8 cellular contexts compared by ENCODE assay signal in the genomic region with DNA sequence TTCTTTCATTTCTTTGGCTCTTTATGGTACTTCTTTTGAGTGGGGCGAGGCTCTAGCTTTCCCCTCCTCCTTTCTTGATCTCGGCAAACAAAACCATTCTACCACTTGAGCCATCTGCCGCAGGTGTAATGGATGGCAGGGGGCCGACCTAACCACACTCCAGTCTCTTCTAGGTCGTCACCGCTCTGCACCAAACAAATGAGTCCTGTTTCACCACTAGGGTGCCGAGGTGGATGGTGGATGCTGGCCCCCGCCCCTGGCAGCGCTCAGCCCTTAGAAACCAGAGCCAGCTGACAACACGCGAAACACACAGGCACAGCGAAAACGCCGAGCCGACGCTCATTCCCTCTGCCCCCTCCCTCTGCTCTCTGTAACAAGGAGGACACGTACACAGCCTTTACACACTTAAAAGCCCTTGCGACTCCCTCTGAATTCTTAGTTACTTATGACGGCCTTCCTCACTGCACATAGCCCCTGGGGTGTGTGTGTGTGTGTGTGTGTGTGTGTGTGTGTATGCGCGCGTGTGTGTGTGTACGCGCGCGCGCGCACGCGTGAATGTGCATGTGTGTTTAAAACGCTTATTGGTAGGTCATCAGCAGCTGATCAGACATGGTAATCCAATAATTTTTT.
DNase-seq lines count a peak whose midpoint lies in the region; ATAC-seq, FAIRE-seq and TF ChIP-seq lines count a peak whose summit lies in the region.

No MANE protein-coding gene starts in this region.

- H3K23me2 ChIP-seq in H1 (ENCODE audit: low read depth, low read length), result peaks cover 13% of the 10 kb centered on the region

- H3K4me3 ChIP-seq in H1 (ENCODE audit: extremely low read depth in 1 of 4, insufficient read depth in 2 of 4, low read depth in 3 of 4, low read length in 4 of 4), result peak overlapping the region in 2 of 4 experiments; percentile 16 to 59; a peak in 5 of 8 replicates
- no peak overlapping the region for H3K4me3 ChIP-seq in aorta (ENCODE audit: low read length in 2 of 2)

- FAIRE-seq in H1 (lab: Jason Lieb, UNC), result peak; percentile 73

- H3K9me3 ChIP-seq in H1 (ENCODE audit: insufficient read depth in 2 of 2, low read depth in 1 of 2, low read length in 1 of 2) (no peaks in the 10 kb centered on the region), aorta (ENCODE audit: control insufficient read depth, low read length) (no peaks in the 10 kb centered on the region)

- no peak overlapping the region for H4K8ac ChIP-seq in H1 (ENCODE audit: extremely low read depth, insufficient read depth, low read length)

- no peak overlapping the region for H2AFZ ChIP-seq in H1 (ENCODE audit: low read length)

- 0 out of 2 replicates have a peak overlapping the region, but pooled peaks have one; percentile 10 for H2BK5ac ChIP-seq in H1 (ENCODE audit: low read depth, low read length)

- H3K14ac ChIP-seq in H1 (ENCODE audit: insufficient read length), result no peak overlapping the region

- H3K27me3 ChIP-seq in H1 (replicated peaks in 1 of 4; ENCODE audit: control insufficient read depth in 3 of 4, extremely low read depth in 1 of 4, insufficient read depth in 3 of 4, low read length in 3 of 4) (peaks cover 68 to 99% (median 88%) of the 10 kb centered on the region in 4 experiments), aorta (ENCODE audit: control insufficient read depth in 1 of 2, insufficient read depth in 2 of 2, low read length in 1 of 2) (peaks cover 0 to 3% of the 10 kb centered on the region in 2 donors)

- H4K91ac ChIP-seq in H1 (replicated peaks; ENCODE audit: insufficient read length, low read length), result no peak overlapping the region

- no peak overlapping the region for H2BK15ac ChIP-seq in H1 (ENCODE audit: low read length)

- no peak overlapping the region for H3K23ac ChIP-seq in H1 (ENCODE audit: insufficient read length)

- intact Hi-C loops in aorta (cut with DNase I), result loop anchor here (5.0 to 10.0 kb wide), 3 partner anchors 539 to 1269 kb away; partner anchors contain the start of gene CCNH (in 1 of the 2)

- H2AK5ac ChIP-seq in H1 (ENCODE audit: low read depth, low read length), result no peak overlapping the region

- no peak overlapping the region for H2BK120ac ChIP-seq in H1 (replicated peaks; ENCODE audit: low read depth, low read length)

- peak; percentile 15 to 46 (median 44); a peak in 3 of 4 replicates for TF ChIP-seq CTCF in H1 (IDR thresholded peaks at IDR 0.05; ENCODE audit: control extremely low read depth in 1 of 3, insufficient read depth in 1 of 3, low read depth in 1 of 3, low read length in 3 of 3)

- DNase-seq in NCI-H2227 (lab: John Stamatoyannopoulos, UW; ENCODE audit: unreplicated experiment) (peak; percentile 83), H1 (ENCODE audit: low read depth in 1 of 2, low spot score in 2 of 2) (peak in 1 of 2 experiments; percentile 66), aorta (peak; percentile 38 to 45), activated gamma-delta T cell treated with Interleukin-2 at 50 U/mL for 16 hours (no peak), 8988T (no peak), HK-2 (ENCODE audit: unreplicated experiment) (no peak)

- CTCF ChIA-PET in H1 (lab: Charles Lee; ENCODE audit: partially characterized antibody), result interaction anchor here (0.7 to 6.4 kb wide), 16 partner anchors 8 to 902 kb away, joined by 3 to 63 read pairs (median 6); no protein-coding TSS in a partner anchor

- H3K4ac ChIP-seq in H1 (replicated peaks; ENCODE audit: insufficient read length, low read depth, low read length), result no peak overlapping the region

- no peak for TF ChIP-seq EP300 in H1 (IDR thresholded peaks at IDR 0.05; ENCODE audit: borderline replicate concordance in 1 of 2, low read depth in 2 of 2, low read length in 2 of 2)

- H3K4me2 ChIP-seq in H1 (ENCODE audit: insufficient read depth in 1 of 2, low read depth in 2 of 2, low read length in 2 of 2), result peak overlapping the region; percentile 76 to 87

- no peak for TF ChIP-seq POLR2A in H1 (IDR thresholded peaks at IDR 0.05; ENCODE audit: control extremely low read depth in 1 of 2, low read depth in 2 of 2, low read length in 2 of 2)

- no peak overlapping the region for H3K18ac ChIP-seq in H1 (ENCODE audit: extremely low read depth, low read length)

- peaks cover 7 to 15% of the 10 kb centered on the region in 2 experiments for H4K20me1 ChIP-seq in H1 (replicated peaks in 1 of 2; ENCODE audit: control insufficient read depth in 1 of 2, insufficient read depth in 2 of 2, low read length in 2 of 2)

- H3K4me1 ChIP-seq in H1 (replicated peaks in 1 of 4; ENCODE audit: control insufficient read depth in 3 of 4, insufficient read depth in 4 of 4, low read length in 3 of 4) (peaks cover 7 to 24% (median 15%) of the 10 kb centered on the region in 4 experiments), aorta (ENCODE audit: control insufficient read depth in 1 of 2, insufficient read depth in 2 of 2, low read length in 2 of 2) (no peaks in the 10 kb centered on the region)

- H3K27ac ChIP-seq in H1 (ENCODE audit: low read depth, low read length) (no peak overlapping the region), aorta (ENCODE audit: low read depth in 1 of 2, low read length in 2 of 2) (no peak overlapping the region)

- H3K79me2 ChIP-seq in H1 (ENCODE audit: control insufficient read depth in 1 of 2, insufficient read depth in 2 of 2, low read length in 2 of 2), result no peaks in the 10 kb centered on the region

- POLR2A ChIA-PET in H1 (lab: Charles Lee; ENCODE audit: partially characterized antibody), result interaction anchor here (0.8 to 2.0 kb wide), 4 partner anchors 9 to 538 kb away, joined by 3 to 7 read pairs (median 4); no protein-coding TSS in a partner anchor

- H3K9ac ChIP-seq in H1 (replicated peaks in 1 of 4; ENCODE audit: extremely low read depth in 1 of 4, low read depth in 3 of 4, low read length in 3 of 4), result no peak overlapping the region

- peak; percentile 7 to 23; a peak in 1 of 4 replicates for TF ChIP-seq RAD21 in H1 (IDR thresholded peaks at IDR 0.05 in 1 of 2, conservative IDR thresholded peaks at IDR 0.05 in 1 of 2; ENCODE audit: low read depth in 2 of 2, low read length in 2 of 2)

- no peak overlapping the region for H2BK20ac ChIP-seq in H1 (ENCODE audit: low read length)

- no peak overlapping the region for H3K56ac ChIP-seq in H1 (replicated peaks; ENCODE audit: insufficient read length, low read depth, low read length)

- H2BK12ac ChIP-seq in H1 (ENCODE audit: low read depth, low read length), result no peak overlapping the region

- ATAC-seq in GM18499 (IDR thresholded peaks at IDR 0.05; ENCODE audit: insufficient read depth, unreplicated experiment) (peak; percentile 44), HG02610 (IDR thresholded peaks at IDR 0.05; ENCODE audit: unreplicated experiment) (peak; percentile 46), aorta (ENCODE audit: low FRiP score) (no peak)

- H3K79me1 ChIP-seq in H1 (ENCODE audit: low read depth, low read length), result no peaks in the 10 kb centered on the region

- 1% methylated on average over 31 of the region's 31 CpGs; no CpG with 5 or more reads in 1 of the 2 experiments for WGBS in H1 (ENCODE audit: extremely low coverage in 1 of 2, insufficient coverage in 1 of 2, insufficient read length in 1 of 2, insufficient replicate concordance in 2 of 2, low coverage in 1 of 2, low lambda C conversion rate in 2 of 2, missing lambda C conversion rate in 1 of 2), 2 experiments
- WGBS in aorta, 2 donors, result 6 to 7% methylated on average over 31 of the region's 31 CpGs

- no peak overlapping the region for H4K5ac ChIP-seq in H1 (ENCODE audit: insufficient read length, low read depth, low read length)

- H3K36me3 ChIP-seq in H1 (ENCODE audit: control insufficient read depth in 2 of 4, insufficient read depth in 4 of 4, low read length in 3 of 4) (no peaks in the 10 kb centered on the region), aorta (ENCODE audit: control insufficient read depth in 1 of 2, insufficient read depth in 2 of 2, low read length in 1 of 2) (no peaks in the 10 kb centered on the region)

TF ChIP-seq in H1, 55 proteins besides CTCF, POLR2A, EP300 and RAD21:
- peak; percentile 14 for TF ChIP-seq KDM4A (IDR thresholded peaks at IDR 0.05; ENCODE audit: low read depth, low read length, severe bottlenecking)
- no peak for TF ChIP-seq SIX5 (IDR thresholded peaks at IDR 0.05; ENCODE audit: low read depth, low read length)
- TF ChIP-seq SUZ12 (IDR thresholded peaks at IDR 0.05; ENCODE audit: low read length), result peak; percentile 66
- TF ChIP-seq JUN (IDR thresholded peaks at IDR 0.05; ENCODE audit: low read depth, low read length), result no peak
- TF ChIP-seq, protein P1, sequence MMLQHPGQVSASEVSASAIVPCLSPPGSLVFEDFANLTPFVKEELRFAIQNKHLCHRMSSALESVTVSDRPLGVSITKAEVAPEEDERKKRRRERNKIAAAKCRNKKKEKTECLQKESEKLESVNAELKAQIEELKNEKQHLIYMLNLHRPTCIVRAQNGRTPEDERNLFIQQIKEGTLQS (IDR thresholded peaks at IDR 0.05; ENCODE audit: insufficient read depth, low read depth, low read length), result no peak
- peak; percentile 96 for TF ChIP-seq RNF2 (IDR thresholded peaks at IDR 0.05; ENCODE audit: borderline replicate concordance, low read depth, low read length, missing control alignments, poor library complexity, severe bottlenecking)
- peak; percentile 47 for TF ChIP-seq CTBP2 (IDR thresholded peaks at IDR 0.05; ENCODE audit: borderline replicate concordance, insufficient read depth, insufficient read length, low read length)
- peak; percentile 99; the same call in 1 of the 2 replicates for TF ChIP-seq CBX8 (IDR thresholded peaks at IDR 0.05; ENCODE audit: borderline replicate concordance, low read depth, low read length)
- TF ChIP-seq CREB1 (IDR thresholded peaks at IDR 0.05), result no peak
- TF ChIP-seq SIN3A (conservative IDR thresholded peaks at IDR 0.05 in 1 of 2, IDR thresholded peaks at IDR 0.05 in 1 of 2; ENCODE audit: low read depth in 1 of 2, low read length in 2 of 2), result 0 out of 4 replicates have a peak, but pooled peaks of 1 of the 2 experiments have one; percentile 40
- TF ChIP-seq NRF1 (IDR thresholded peaks at IDR 0.05; ENCODE audit: low read depth, low read length), result no peak
- peak; percentile 28 for TF ChIP-seq EZH2 (IDR thresholded peaks at IDR 0.05; ENCODE audit: low read depth, low read length, severe bottlenecking)
TF ChIP-seq in H1: peak in this region for 7.

Comparison
In these comparisons a context has a peak if more than half of its experiments do, and no peak if none do; other contexts are left out.
1. DNase-seq: peak in NCI-H2227 (single experiment) and aorta (2 of 2); none in activated gamma-delta T cell treated with Interleukin-2 at 50 U/mL for 16 hours (single experiment), 8988T (single experiment) and HK-2 (single experiment).